In the genomic region with DNA sequence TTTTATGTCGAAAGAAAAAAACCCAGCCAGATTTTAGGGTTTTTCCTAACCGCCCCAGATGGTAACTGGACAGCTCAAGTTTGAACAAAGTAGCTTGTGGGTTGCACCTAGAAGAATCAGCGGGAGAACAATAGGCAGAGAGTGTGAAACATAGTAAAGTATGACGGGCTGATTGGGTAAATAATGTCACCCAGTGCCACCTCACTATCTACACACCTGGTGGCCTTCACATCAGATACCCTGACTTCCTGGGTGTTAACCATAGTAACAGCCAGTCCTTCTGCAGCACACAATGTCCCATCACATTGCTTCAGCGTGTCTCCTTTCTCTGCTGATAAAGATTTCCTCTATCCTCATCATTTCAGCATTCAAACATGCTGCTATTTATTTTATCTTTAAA, we compare ENCODE assay signal across 14 cellular contexts.
DNase-seq lines count a peak whose midpoint lies in the region; ATAC-seq and TF ChIP-seq lines count a peak whose summit lies in the region.
"Had no signal": no experiment of that assay in that cellular context is flagged by ENCODE, and none has a peak within 500 bp of the region (broad histone marks: within the 10 kb centered on the region; RNA-seq: fewer than 3 reads in every experiment).

No MANE protein-coding gene starts in this region.

- H3K9me3 Mint-ChIP-seq in activated naive CD4-positive, alpha-beta T cell treated with anti-CD3 and anti-CD28 coated beads, Interleukin-2, amount 10 ng/mL, durations not matched to agents 7 days and 5 days: peaks cover 2% of the 10 kb centered on the region
- H3K9me3 Mint-ChIP-seq: CD8-positive, alpha-beta T cell had no signal

- peak; percentile 52 for DNase-seq in DMS53 treated with DMSO at 0.1 percent for 48 hours (lab: John Stamatoyannopoulos, UW; ENCODE audit: unreplicated experiment)
- peak; percentile 11 to 57 (median 41) for DNase-seq in body of pancreas
- DNase-seq in activated naive CD4-positive, alpha-beta T cell treated with anti-CD3 and anti-CD28 coated beads, Interleukin-2, amount 10 ng/mL, durations not matched to agents 7 days and 5 days: no peak
- no peak for DNase-seq in NOMO-1 treated with dmso at 0.1 percent for 144 hours (lab: John Stamatoyannopoulos, UW; ENCODE audit: unreplicated experiment)
- DNase-seq in putamen (ENCODE audit: low spot score): no peak
- DNase-seq: Calu3; CD8-positive, alpha-beta T cell; HCEC 1CT; KG1 had no signal

- peaks cover 7% of the 10 kb centered on the region for H3K4me1 ChIP-seq in body of pancreas

- no peaks in the 10 kb centered on the region for H3K36me3 ChIP-seq in body of pancreas (replicated peaks in 1 of 2; ENCODE audit: insufficient read depth in 1 of 2, low read depth in 2 of 2)
- H3K36me3 ChIP-seq: BLaER1 treated with 17β-estradiol and CSF1 and Interleukin-3, amounts not matched to agents 10 nM and 100 nM had no signal

- H3K36me3 Mint-ChIP-seq in activated naive CD4-positive, alpha-beta T cell treated with anti-CD3 and anti-CD28 coated beads, Interleukin-2, amount 10 ng/mL, durations not matched to agents 7 days and 5 days: no peaks in the 10 kb centered on the region
- H3K36me3 Mint-ChIP-seq: CD8-positive, alpha-beta T cell had no signal

- H3K4me1 Mint-ChIP-seq in activated naive CD4-positive, alpha-beta T cell treated with anti-CD3 and anti-CD28 coated beads, Interleukin-2, amount 10 ng/mL, durations not matched to agents 7 days and 5 days: no peaks in the 10 kb centered on the region
- H3K4me1 Mint-ChIP-seq: B cell had no signal

- CTCF ChIA-PET in activated naive CD4-positive, alpha-beta T cell treated with anti-CD3 and anti-CD28 coated beads, Interleukin-2, amount 10 ng/mL, durations not matched to agents 7 days and 5 days (lab: Charles Lee): no interaction called here

- H3K27ac ChIP-seq in body of pancreas: no peak overlapping the region
- H3K27ac ChIP-seq: BLaER1 treated with 17β-estradiol and CSF1 and Interleukin-3, amounts not matched to agents 10 nM and 100 nM had no signal

- H3K27me3 Mint-ChIP-seq in activated naive CD4-positive, alpha-beta T cell treated with anti-CD3 and anti-CD28 coated beads, Interleukin-2, amount 10 ng/mL, durations not matched to agents 7 days and 5 days: peaks cover 4% of the 10 kb centered on the region

- intact Hi-C loops in body of pancreas (cut with DNase I): no loop called here

- TF ChIP-seq POLR2A in body of pancreas (IDR thresholded peaks at IDR 0.05): no peak

- no peak for TF ChIP-seq CTCF in body of pancreas (IDR thresholded peaks at IDR 0.05)

- WGBS in body of pancreas, 2 donors: 35 to 51% methylated on average over 5 of the region's 5 CpGs

- H3K27me3 ChIP-seq in body of pancreas: no peaks in the 10 kb centered on the region
- H3K27me3 ChIP-seq: BLaER1 treated with 17β-estradiol and CSF1 and Interleukin-3, amounts not matched to agents 10 nM and 100 nM had no signal

- no peaks in the 10 kb centered on the region for H3K9me3 ChIP-seq in body of pancreas

- ATAC-seq in GM19463 (IDR thresholded peaks at IDR 0.05; ENCODE audit: unreplicated experiment) (peak; percentile 53), body of pancreas (peak; percentile 75)
- ATAC-seq: CD8-positive, alpha-beta T cell; GM23338; HepG2 had no signal

- H3K4me3 Mint-ChIP-seq in activated naive CD4-positive, alpha-beta T cell treated with anti-CD3 and anti-CD28 coated beads, Interleukin-2, amount 10 ng/mL, durations not matched to agents 7 days and 5 days: no peak overlapping the region
- H3K4me3 Mint-ChIP-seq: B cell; CD8-positive, alpha-beta T cell; GM23338 had no signal

- H3K27ac Mint-ChIP-seq in activated naive CD4-positive, alpha-beta T cell treated with anti-CD3 and anti-CD28 coated beads, Interleukin-2, amount 10 ng/mL, durations not matched to agents 7 days and 5 days: no peak overlapping the region
- H3K27ac Mint-ChIP-seq: B cell; CD8-positive, alpha-beta T cell; GM23338 had no signal

- H3K4me3 ChIP-seq in body of pancreas: no peak overlapping the region
- H3K4me3 ChIP-seq: BLaER1 treated with 17β-estradiol and CSF1 and Interleukin-3, amounts not matched to agents 10 nM and 100 nM; GM23338 had no signal

Comparison
In these comparisons a context has a peak if more than half of its experiments do, and no peak if none do; other contexts are left out.
1. DNase-seq: peak in DMS53 treated with DMSO at 0.1 percent for 48 hours (single experiment) and body of pancreas (4 of 4); none in activated naive CD4-positive, alpha-beta T cell treated with anti-CD3 and anti-CD28 coated beads, Interleukin-2, amount 10 ng/mL, durations not matched to agents 7 days and 5 days (single experiment), NOMO-1 treated with dmso at 0.1 percent for 144 hours (single experiment) and putamen (single experiment).